ENCODE assay signal across 28 cellular contexts in the genomic region with DNA sequence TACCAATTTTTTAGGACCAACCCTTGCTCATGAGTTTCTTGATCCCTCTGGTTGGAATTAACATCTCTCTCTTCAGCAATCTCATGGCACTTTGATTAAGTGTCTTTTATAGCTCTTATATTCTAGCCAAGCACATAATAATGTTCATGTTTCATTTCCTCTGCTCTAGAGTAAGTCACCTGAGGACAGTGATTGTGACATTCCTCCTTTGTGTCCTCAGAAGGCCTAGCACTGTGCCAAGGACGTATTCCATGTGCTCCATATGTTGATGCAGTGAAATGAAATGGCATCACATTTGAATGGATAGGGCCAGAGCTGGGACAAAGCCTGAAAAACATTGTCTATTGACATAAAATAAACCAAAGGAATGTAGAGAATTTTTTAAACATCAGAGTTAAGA.
"Had no signal": no experiment of that assay in that cellular context is flagged by ENCODE, and none has a peak within 500 bp of the region (broad histone marks: within the 10 kb centered on the region; RNA-seq: fewer than 3 reads in every experiment).

No MANE protein-coding gene starts in this region.

- H3K4me3 ChIP-seq: lung, neural progenitor cell, ovary, right atrium auricular region, right lobe of liver, smooth muscle cell, testis, thyroid gland, transverse colon, upper lobe of right lung had no signal

- H3K27me3 ChIP-seq: neural progenitor cell, neutrophil, ovary, right atrium auricular region, right lobe of liver, testis, thyroid gland, transverse colon, upper lobe of right lung had no signal

- H3K36me3 Mint-ChIP-seq: naive B cell; natural killer cell; neural progenitor cell; stimulated activated memory B cell treated with anti-CD40 and anti-IgM and Interleukin-4, amounts not matched to agents 10 μg/mL and 1 μg/mL and 100 μg/mL, for 72 hours had no signal

- H3K36me3 ChIP-seq: neural progenitor cell, neutrophil, ovary, right atrium auricular region, right lobe of liver, thyroid gland, transverse colon, upper lobe of right lung had no signal

- H3K9me3 ChIP-seq: neutrophil, ovary, right atrium auricular region, right lobe of liver, testis, thyroid gland, upper lobe of right lung had no signal

- H3K9me3 Mint-ChIP-seq: neural progenitor cell; stimulated activated memory B cell treated with anti-CD40 and anti-IgM and Interleukin-4, amounts not matched to agents 10 μg/mL and 1 μg/mL and 100 μg/mL, for 72 hours; stimulated activated naive CD8-positive, alpha-beta T cell treated with anti-CD3 and anti-CD28 coated beads, Interleukin-15, amount 100 ng/mL, for 72 hours had no signal

- H3K4me3 Mint-ChIP-seq: mesothelial cell of epicardium; naive B cell; natural killer cell; nephron progenitor cell; neural progenitor cell; stimulated activated memory B cell treated with anti-CD40 and anti-IgM and Interleukin-4, amounts not matched to agents 10 μg/mL and 1 μg/mL and 100 μg/mL, for 72 hours; stimulated activated naive CD8-positive, alpha-beta T cell treated with anti-CD3 and anti-CD28 coated beads, Interleukin-15, amount 100 ng/mL, for 72 hours had no signal

- DNase-seq: kidney glomerular epithelial cell; left cardiac atrium; mesendoderm; naive B cell; natural killer cell; nephron progenitor cell; occipital lobe; ovary; right lobe of liver; stimulated activated CD4-positive, alpha-beta T cell treated with anti-CD3 and anti-CD28 coated beads, Interleukin-1b, Interleukin-23, amount 100 ng/mL, for 48 hours; stimulated activated CD4-positive, alpha-beta T cell treated with anti-CD3 and anti-CD28 coated beads, Interleukin-2, amount 100 ng/mL, for 48 hours; stimulated activated CD4-positive, alpha-beta T cell treated with anti-CD3 and anti-CD28 coated beads, Interleukin-4, amount 100 ng/mL, for 4 hours; stimulated activated CD8-positive, alpha-beta memory T cell treated with anti-CD3 and anti-CD28 coated beads, Interleukin-4, amount 100 ng/mL, for 48 hours; stimulated activated naive CD4-positive, alpha-beta T cell treated with Interleukin-2 at 50 U/mL for 16 hours; stimulated activated naive CD8-positive, alpha-beta T cell treated with anti-CD3 and anti-CD28 coated beads, Interleukin-15, amount 100 ng/mL, for 72 hours; substantia nigra; testis; thyroid gland; transverse colon; upper lobe of right lung had no signal

- H3K9ac ChIP-seq: neural progenitor cell had no signal

- H3K4me1 Mint-ChIP-seq: naive B cell; natural killer cell; neural progenitor cell; stimulated activated memory B cell treated with anti-CD40 and anti-IgM and Interleukin-4, amounts not matched to agents 10 μg/mL and 1 μg/mL and 100 μg/mL, for 72 hours; stimulated activated naive CD8-positive, alpha-beta T cell treated with anti-CD3 and anti-CD28 coated beads, Interleukin-15, amount 100 ng/mL, for 72 hours had no signal

- H3K4me1 ChIP-seq: neural progenitor cell, right atrium auricular region, right lobe of liver, testis, thyroid gland, transverse colon, upper lobe of right lung had no signal

- H3K27ac Mint-ChIP-seq: mesothelial cell of epicardium; naive B cell; natural killer cell; nephron progenitor cell; neural progenitor cell; progenitor cell of endocrine pancreas; stimulated activated memory B cell treated with anti-CD40 and anti-IgM and Interleukin-4, amounts not matched to agents 10 μg/mL and 1 μg/mL and 100 μg/mL, for 72 hours; stimulated activated naive CD8-positive, alpha-beta T cell treated with anti-CD3 and anti-CD28 coated beads, Interleukin-15, amount 100 ng/mL, for 72 hours had no signal

- H3K27me3 Mint-ChIP-seq: progenitor cell of endocrine pancreas; stimulated activated memory B cell treated with anti-CD40 and anti-IgM and Interleukin-4, amounts not matched to agents 10 μg/mL and 1 μg/mL and 100 μg/mL, for 72 hours; stimulated activated naive CD8-positive, alpha-beta T cell treated with anti-CD3 and anti-CD28 coated beads, Interleukin-15, amount 100 ng/mL, for 72 hours had no signal
